ENCODE assay signal across 27 cellular contexts in genomic region chr2:205644018-205644417, GRCh38. TPM values are rescaled to one million over a fixed set of nuclear protein-coding genes. Genes with fewer than 3 reads are reported as not detected.
DNase-seq lines count a peak whose midpoint lies in the region; ATAC-seq and TF ChIP-seq lines count a peak whose summit lies in the region.
"Had no signal": no experiment of that assay in that cellular context is flagged by ENCODE, and none has a peak within 500 bp of the region (broad histone marks: within the 10 kb centered on the region; RNA-seq: fewer than 3 reads in every experiment).

No MANE protein-coding gene starts in this region.

- no peaks in the 10 kb centered on the region for H4K20me1 ChIP-seq in PC-3 (ENCODE audit: low read length)

- H3K4me3 ChIP-seq in PC-3 (ENCODE audit: low read length) (no peak overlapping the region), fibroblast of the aortic adventitia (ENCODE audit: low read depth, low read length) (no peak overlapping the region)
- H3K4me3 ChIP-seq: heart left ventricle, prostate gland, sigmoid colon, SJSA1 had no signal

- POLR2A ChIA-PET in PC-3 (lab: Charles Lee; ENCODE audit: unreplicated experiment) = no interaction called here

- no peaks in the 10 kb centered on the region for H3K79me2 ChIP-seq in PC-3 (ENCODE audit: low read length)

- peaks cover 3% of the 10 kb centered on the region for H3K27me3 Mint-ChIP-seq in type B pancreatic cell

- no peak overlapping the region for H3K4me3 Mint-ChIP-seq in type B pancreatic cell
- H3K4me3 Mint-ChIP-seq: activated CD4-positive, alpha-beta memory T cell treated with anti-CD3 and anti-CD28 coated beads for 36 hours; activated naive CD4-positive, alpha-beta T cell treated with anti-CD3 and anti-CD28 coated beads, Interleukin-2, amount 10 ng/mL, durations not matched to agents 7 days and 5 days; CD4-positive, alpha-beta memory T cell; stimulated activated effector memory CD8-positive, alpha-beta T cell treated with anti-CD3 and anti-CD28 coated beads, Interleukin-12 subunit alpha, Interleukin-12 subunit beta, amount 100 ng/mL, for 72 hours had no signal

- H3K4me1 Mint-ChIP-seq in type B pancreatic cell (ENCODE audit: unreplicated experiment) = peaks cover 24% of the 10 kb centered on the region
- H3K4me1 Mint-ChIP-seq: CD4-positive, alpha-beta memory T cell; stimulated activated effector memory CD8-positive, alpha-beta T cell treated with anti-CD3 and anti-CD28 coated beads, Interleukin-12 subunit alpha, Interleukin-12 subunit beta, amount 100 ng/mL, for 72 hours had no signal

- H2AFZ ChIP-seq in PC-3 (ENCODE audit: low read length) = peak overlapping the region; percentile 21; the same call in 1 of the 2 replicates

- peaks cover 4% of the 10 kb centered on the region for H3K4me1 ChIP-seq in PC-3 (ENCODE audit: insufficient read depth, low read length)
- H3K4me1 ChIP-seq: heart left ventricle, prostate gland, sigmoid colon, SJSA1 had no signal

- H3K36me3 ChIP-seq in PC-3 (ENCODE audit: low read depth, low read length) = no peaks in the 10 kb centered on the region
- H3K36me3 ChIP-seq: heart left ventricle, prostate gland, sigmoid colon, SJSA1 had no signal

- TF ChIP-seq CTCF in PC-3 (conservative IDR thresholded peaks at IDR 0.05; ENCODE audit: low read depth, low read length) = no peak
- no peak for TF ChIP-seq CTCF in fibroblast of the aortic adventitia (IDR thresholded peaks at IDR 0.05; ENCODE audit: insufficient read depth, low read length)
- TF ChIP-seq CTCF in type B pancreatic cell (conservative IDR thresholded peaks at IDR 0.05) = no peak

- H3K27ac Mint-ChIP-seq in type B pancreatic cell = peak overlapping the region; percentile 12
- H3K27ac Mint-ChIP-seq: activated CD4-positive, alpha-beta memory T cell treated with anti-CD3 and anti-CD28 coated beads for 36 hours; activated naive CD4-positive, alpha-beta T cell treated with anti-CD3 and anti-CD28 coated beads, Interleukin-2, amount 10 ng/mL, durations not matched to agents 7 days and 5 days; CD4-positive, alpha-beta memory T cell; stimulated activated effector memory CD8-positive, alpha-beta T cell treated with anti-CD3 and anti-CD28 coated beads, Interleukin-12 subunit alpha, Interleukin-12 subunit beta, amount 100 ng/mL, for 72 hours had no signal

- H3K4me2 ChIP-seq in PC-3 (ENCODE audit: low read length) = peak overlapping the region; percentile 36

- H3K9ac ChIP-seq in PC-3 (ENCODE audit: low read length) = no peak overlapping the region

- H3F3A ChIP-seq in PC-3 (ENCODE audit: low read length, unreplicated experiment) = no peaks in the 10 kb centered on the region

- BruUV-seq in PC-3 (replicated peaks; lab: Mats Ljungman, UMichigan) = no TSS peak

- no peaks in the 10 kb centered on the region for H3K27me3 ChIP-seq in PC-3 (ENCODE audit: low read length)
- H3K27me3 ChIP-seq: heart left ventricle, sigmoid colon, SJSA1 had no signal

- peak; percentile 60 for ATAC-seq in PC-3
- no peak for ATAC-seq in GM18909 (IDR thresholded peaks at IDR 0.05; ENCODE audit: poor library complexity, unreplicated experiment)
- no peak for ATAC-seq in HG02759 (IDR thresholded peaks at IDR 0.05; ENCODE audit: unreplicated experiment)
- ATAC-seq: activated CD4-positive, CD25-positive, alpha-beta regulatory T cell treated with anti-CD3 and anti-CD28 coated beads, Interleukin-2, amount 50 U/mL, for 24 hours; heart left ventricle; left cardiac atrium; Panc1; stimulated activated effector memory CD8-positive, alpha-beta T cell treated with anti-CD3 and anti-CD28 coated beads, Interleukin-12 subunit alpha, Interleukin-12 subunit beta, amount 100 ng/mL, for 72 hours had no signal

- no peaks in the 10 kb centered on the region for H3K36me3 Mint-ChIP-seq in type B pancreatic cell
- H3K36me3 Mint-ChIP-seq: activated CD4-positive, alpha-beta memory T cell treated with anti-CD3 and anti-CD28 coated beads for 36 hours; activated naive CD4-positive, alpha-beta T cell treated with anti-CD3 and anti-CD28 coated beads, Interleukin-2, amount 10 ng/mL, durations not matched to agents 7 days and 5 days; CD4-positive, alpha-beta memory T cell; stimulated activated effector memory CD8-positive, alpha-beta T cell treated with anti-CD3 and anti-CD28 coated beads, Interleukin-12 subunit alpha, Interleukin-12 subunit beta, amount 100 ng/mL, for 72 hours had no signal

- peaks cover 13% of the 10 kb centered on the region for H3K9me3 Mint-ChIP-seq in type B pancreatic cell
- H3K9me3 Mint-ChIP-seq: activated CD4-positive, alpha-beta memory T cell treated with anti-CD3 and anti-CD28 coated beads for 36 hours; stimulated activated effector memory CD8-positive, alpha-beta T cell treated with anti-CD3 and anti-CD28 coated beads, Interleukin-12 subunit alpha, Interleukin-12 subunit beta, amount 100 ng/mL, for 72 hours had no signal

- CTCF ChIA-PET in PC-3 (lab: Charles Lee) = no interaction called here

- 0 out of 2 replicates have a peak overlapping the region, but pooled peaks have one; percentile 5 for H3K27ac ChIP-seq in PC-3 (ENCODE audit: low read length)
- H3K27ac ChIP-seq: 22Rv1, heart left ventricle, prostate gland, sigmoid colon, SJSA1 had no signal

- intact Hi-C loops in PC-3 (cut with micrococcal nuclease) = no loop called here

- no peaks in the 10 kb centered on the region for H3K9me2 ChIP-seq in PC-3 (replicated peaks; ENCODE audit: low read length)

- DNase-seq in DMS153 treated with DMSO at 0.1 percent for 48 hours (lab: John Stamatoyannopoulos, UW; ENCODE audit: unreplicated experiment) = peak; percentile 10
- no peak for DNase-seq in DMS153 (lab: John Stamatoyannopoulos, UW)
- DNase-seq in PC-3 = peak; percentile 68
- DNase-seq in fibroblast of the aortic adventitia (ENCODE audit: low read depth) = peak; percentile 28
- no peak for DNase-seq in type B pancreatic cell (ENCODE audit: extremely low spot score, unreplicated experiment)
- DNase-seq in hypothalamus (lab: John Stamatoyannopoulos, UW) = no peak
- DNase-seq: activated CD4-positive, alpha-beta memory T cell treated with anti-CD3 and anti-CD28 coated beads for 36 hours; activated CD8-positive, alpha-beta memory T cell treated with anti-CD3 and anti-CD28 coated beads, Interleukin-2, amount 50 U/mL, for 48 hours; activated naive CD4-positive, alpha-beta T cell treated with anti-CD3 and anti-CD28 coated beads, Interleukin-2, amount 10 ng/mL, durations not matched to agents 7 days and 5 days; amniotic stem cell; CD4-positive, alpha-beta memory T cell; effector CD4-positive, alpha-beta T cell; heart left ventricle; Kasumi-1; left cardiac atrium; NCI-H526; sigmoid colon; stimulated activated CD4-positive, alpha-beta T cell treated with anti-CD3 and anti-CD28 coated beads, Interleukin-4, amount 100 ng/mL, for 24 hours; T-helper 1 cell had no signal

- no peaks in the 10 kb centered on the region for H3K9me3 ChIP-seq in PC-3 (ENCODE audit: low read length)
- H3K9me3 ChIP-seq: prostate gland, sigmoid colon, SJSA1 had no signal

RNA-seq across cellular contexts. Expression of gene NRP2, which starts 38.3 kb away (rescaled TPM):
- 18.3 and 19.9 TPM in 2 replicates for total RNA-seq in PC-3 (2014; rRNA removed)
- 11.2 and 12.6 TPM in 2 replicates for total RNA-seq in fibroblast of the aortic adventitia (ENCODE audit: low replicate concordance)
- total RNA-seq in type B pancreatic cell (ENCODE audit: low replicate concordance) = 18.7 and 109 TPM in 2 replicates

Comparison
In these comparisons a context has a peak if more than half of its experiments do, and no peak if none do; other contexts are left out.
1. DNase-seq: peak in DMS153 treated with DMSO at 0.1 percent for 48 hours (single experiment), PC-3 (single experiment) and fibroblast of the aortic adventitia (single experiment); none in DMS153 (single experiment), type B pancreatic cell (single experiment) and hypothalamus (0 of 51).